In genomic region chr14:104734991-104735779, GRCh38 we compare ENCODE assay signal across 1 cellular context.
A peak's percentile ranks its signal among the peaks of the same experiment; 100 is the strongest.
TF ChIP-seq lines count a peak whose summit lies in the region.

No MANE protein-coding gene starts in this region.

TF ChIP-seq in HepG2, 621 proteins besides CTCF, POLR2A, EP300 and RAD21 (continued from another document and continues in another):
- TF ChIP-seq, protein P1, sequence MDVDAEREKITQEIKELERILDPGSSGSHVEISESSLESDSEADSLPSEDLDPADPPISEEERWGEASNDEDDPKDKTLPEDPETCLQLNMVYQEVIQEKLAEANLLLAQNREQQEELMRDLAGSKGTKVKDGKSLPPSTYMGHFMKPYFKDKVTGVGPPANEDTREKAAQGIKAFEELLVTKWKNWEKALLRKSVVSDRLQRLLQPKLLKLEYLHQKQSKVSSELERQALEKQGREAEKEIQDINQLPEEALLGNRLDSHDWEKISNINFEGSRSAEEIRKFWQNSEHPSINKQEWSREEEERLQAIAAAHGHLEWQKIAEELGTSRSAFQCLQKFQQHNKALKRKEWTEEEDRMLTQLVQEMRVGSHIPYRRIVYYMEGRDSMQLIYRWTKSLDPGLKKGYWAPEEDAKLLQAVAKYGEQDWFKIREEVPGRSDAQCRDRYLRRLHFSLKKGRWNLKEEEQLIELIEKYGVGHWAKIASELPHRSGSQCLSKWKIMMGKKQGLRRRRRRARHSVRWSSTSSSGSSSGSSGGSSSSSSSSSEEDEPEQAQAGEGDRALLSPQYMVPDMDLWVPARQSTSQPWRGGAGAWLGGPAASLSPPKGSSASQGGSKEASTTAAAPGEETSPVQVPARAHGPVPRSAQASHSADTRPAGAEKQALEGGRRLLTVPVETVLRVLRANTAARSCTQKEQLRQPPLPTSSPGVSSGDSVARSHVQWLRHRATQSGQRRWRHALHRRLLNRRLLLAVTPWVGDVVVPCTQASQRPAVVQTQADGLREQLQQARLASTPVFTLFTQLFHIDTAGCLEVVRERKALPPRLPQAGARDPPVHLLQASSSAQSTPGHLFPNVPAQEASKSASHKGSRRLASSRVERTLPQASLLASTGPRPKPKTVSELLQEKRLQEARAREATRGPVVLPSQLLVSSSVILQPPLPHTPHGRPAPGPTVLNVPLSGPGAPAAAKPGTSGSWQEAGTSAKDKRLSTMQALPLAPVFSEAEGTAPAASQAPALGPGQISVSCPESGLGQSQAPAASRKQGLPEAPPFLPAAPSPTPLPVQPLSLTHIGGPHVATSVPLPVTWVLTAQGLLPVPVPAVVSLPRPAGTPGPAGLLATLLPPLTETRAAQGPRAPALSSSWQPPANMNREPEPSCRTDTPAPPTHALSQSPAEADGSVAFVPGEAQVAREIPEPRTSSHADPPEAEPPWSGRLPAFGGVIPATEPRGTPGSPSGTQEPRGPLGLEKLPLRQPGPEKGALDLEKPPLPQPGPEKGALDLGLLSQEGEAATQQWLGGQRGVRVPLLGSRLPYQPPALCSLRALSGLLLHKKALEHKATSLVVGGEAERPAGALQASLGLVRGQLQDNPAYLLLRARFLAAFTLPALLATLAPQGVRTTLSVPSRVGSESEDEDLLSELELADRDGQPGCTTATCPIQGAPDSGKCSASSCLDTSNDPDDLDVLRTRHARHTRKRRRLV (CRISPR knock-in tag; IDR thresholded peaks at IDR 0.05) = no peak
- TF ChIP-seq HOXA7 (CRISPR knock-in tag; IDR thresholded peaks at IDR 0.05) (0 out of 2 replicates have a peak, but pooled peaks have one; percentile 85), MBD4 (IDR thresholded peaks at IDR 0.05; ENCODE audit: borderline replicate concordance, low read length) (no peak), ZNF646 (CRISPR knock-in tag; IDR thresholded peaks at IDR 0.05) (no peak), THYN1 (CRISPR knock-in tag; IDR thresholded peaks at IDR 0.05; ENCODE audit: borderline replicate concordance, low read depth) (no peak), GABPA (IDR thresholded peaks at IDR 0.05; ENCODE audit: low read depth, low read length) (no peak), GABPA (CRISPR knock-in tag; IDR thresholded peaks at IDR 0.05; ENCODE audit: low read depth) (peak; percentile 69), ZNF205 (CRISPR knock-in tag; IDR thresholded peaks at IDR 0.05) (0 out of 2 replicates have a peak, but pooled peaks have one; percentile 26), NFE2L1 (CRISPR knock-in tag; IDR thresholded peaks at IDR 0.05; ENCODE audit: borderline replicate concordance) (no peak), SMARCC2 (IDR thresholded peaks at IDR 0.05) (no peak), ZFX (CRISPR knock-in tag; IDR thresholded peaks at IDR 0.05; ENCODE audit: low read depth) (peak; percentile 94), ZSCAN9 (CRISPR knock-in tag; IDR thresholded peaks at IDR 0.05; ENCODE audit: borderline replicate concordance) (peak; percentile 96; the same call in 1 of the 2 replicates), MZF1 (CRISPR knock-in tag; IDR thresholded peaks at IDR 0.05; ENCODE audit: borderline replicate concordance) (peak; percentile 95), BHLHE40 (IDR thresholded peaks at IDR 0.05; ENCODE audit: low read length) (peak; percentile 87), LCORL (IDR thresholded peaks at IDR 0.05) (no peak), LCORL (CRISPR knock-in tag; IDR thresholded peaks at IDR 0.05) (peak; percentile 62; the same call in 1 of the 2 replicates), NFE2 (CRISPR knock-in tag; IDR thresholded peaks at IDR 0.05) (no peak), NR2C2 (CRISPR knock-in tag; IDR thresholded peaks at IDR 0.05; ENCODE audit: borderline replicate concordance) (no peak; the same call in 1 of the 2 replicates), FIP1L1 (IDR thresholded peaks at IDR 0.05; ENCODE audit: borderline replicate concordance, insufficient read depth, low read depth, low read length) (no peak), ONECUT2 (CRISPR knock-in tag; IDR thresholded peaks at IDR 0.05) (no peak), GMEB2 (CRISPR knock-in tag; IDR thresholded peaks at IDR 0.05; ENCODE audit: low read depth) (no peak), ZNF709 (CRISPR knock-in tag; IDR thresholded peaks at IDR 0.05) (peak; percentile 94; the same call in 1 of the 2 replicates), ZBTB14 (CRISPR knock-in tag; IDR thresholded peaks at IDR 0.05) (no peak), KLF9 (CRISPR knock-in tag; IDR thresholded peaks at IDR 0.05; ENCODE audit: low read depth) (0 out of 2 replicates have a peak, but pooled peaks have one; percentile 37), ZNF143 (CRISPR knock-in tag; IDR thresholded peaks at IDR 0.05) (peak; percentile 10; the same call in 1 of the 2 replicates), HIVEP1 (CRISPR knock-in tag; IDR thresholded peaks at IDR 0.05) (0 out of 2 replicates have a peak, but pooled peaks have one; percentile 41)
- TF ChIP-seq, protein P2, sequence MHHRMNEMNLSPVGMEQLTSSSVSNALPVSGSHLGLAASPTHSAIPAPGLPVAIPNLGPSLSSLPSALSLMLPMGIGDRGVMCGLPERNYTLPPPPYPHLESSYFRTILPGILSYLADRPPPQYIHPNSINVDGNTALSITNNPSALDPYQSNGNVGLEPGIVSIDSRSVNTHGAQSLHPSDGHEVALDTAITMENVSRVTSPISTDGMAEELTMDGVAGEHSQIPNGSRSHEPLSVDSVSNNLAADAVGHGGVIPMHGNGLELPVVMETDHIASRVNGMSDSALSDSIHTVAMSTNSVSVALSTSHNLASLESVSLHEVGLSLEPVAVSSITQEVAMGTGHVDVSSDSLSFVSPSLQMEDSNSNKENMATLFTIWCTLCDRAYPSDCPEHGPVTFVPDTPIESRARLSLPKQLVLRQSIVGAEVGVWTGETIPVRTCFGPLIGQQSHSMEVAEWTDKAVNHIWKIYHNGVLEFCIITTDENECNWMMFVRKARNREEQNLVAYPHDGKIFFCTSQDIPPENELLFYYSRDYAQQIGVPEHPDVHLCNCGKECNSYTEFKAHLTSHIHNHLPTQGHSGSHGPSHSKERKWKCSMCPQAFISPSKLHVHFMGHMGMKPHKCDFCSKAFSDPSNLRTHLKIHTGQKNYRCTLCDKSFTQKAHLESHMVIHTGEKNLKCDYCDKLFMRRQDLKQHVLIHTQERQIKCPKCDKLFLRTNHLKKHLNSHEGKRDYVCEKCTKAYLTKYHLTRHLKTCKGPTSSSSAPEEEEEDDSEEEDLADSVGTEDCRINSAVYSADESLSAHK (CRISPR knock-in tag; IDR thresholded peaks at IDR 0.05; ENCODE audit: borderline replicate concordance) = no peak
- TF ChIP-seq, protein P3, sequence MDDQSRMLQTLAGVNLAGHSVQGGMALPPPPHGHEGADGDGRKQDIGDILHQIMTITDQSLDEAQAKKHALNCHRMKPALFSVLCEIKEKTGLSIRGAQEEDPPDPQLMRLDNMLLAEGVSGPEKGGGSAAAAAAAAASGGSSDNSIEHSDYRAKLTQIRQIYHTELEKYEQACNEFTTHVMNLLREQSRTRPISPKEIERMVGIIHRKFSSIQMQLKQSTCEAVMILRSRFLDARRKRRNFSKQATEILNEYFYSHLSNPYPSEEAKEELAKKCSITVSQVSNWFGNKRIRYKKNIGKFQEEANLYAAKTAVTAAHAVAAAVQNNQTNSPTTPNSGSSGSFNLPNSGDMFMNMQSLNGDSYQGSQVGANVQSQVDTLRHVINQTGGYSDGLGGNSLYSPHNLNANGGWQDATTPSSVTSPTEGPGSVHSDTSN (CRISPR knock-in tag; IDR thresholded peaks at IDR 0.05; ENCODE audit: borderline replicate concordance) = no peak
- TF ChIP-seq, protein P4, sequence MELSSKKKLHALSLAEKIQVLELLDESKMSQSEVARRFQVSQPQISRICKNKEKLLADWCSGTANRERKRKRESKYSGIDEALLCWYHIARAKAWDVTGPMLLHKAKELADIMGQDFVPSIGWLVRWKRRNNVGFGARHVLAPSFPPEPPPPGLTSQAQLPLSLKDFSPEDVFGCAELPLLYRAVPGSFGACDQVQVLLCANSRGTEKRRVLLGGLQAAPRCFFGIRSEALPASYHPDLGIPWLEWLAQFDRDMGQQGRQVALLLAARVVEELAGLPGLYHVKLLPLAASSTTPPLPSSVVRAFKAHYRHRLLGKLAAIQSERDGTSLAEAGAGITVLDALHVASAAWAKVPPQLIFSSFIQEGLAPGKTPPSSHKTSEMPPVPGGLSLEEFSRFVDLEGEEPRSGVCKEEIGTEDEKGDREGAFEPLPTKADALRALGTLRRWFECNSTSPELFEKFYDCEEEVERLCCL (CRISPR knock-in tag; IDR thresholded peaks at IDR 0.05; ENCODE audit: borderline replicate concordance) = no peak; the same call in 1 of the 2 replicates
- TF ChIP-seq, protein P5, sequence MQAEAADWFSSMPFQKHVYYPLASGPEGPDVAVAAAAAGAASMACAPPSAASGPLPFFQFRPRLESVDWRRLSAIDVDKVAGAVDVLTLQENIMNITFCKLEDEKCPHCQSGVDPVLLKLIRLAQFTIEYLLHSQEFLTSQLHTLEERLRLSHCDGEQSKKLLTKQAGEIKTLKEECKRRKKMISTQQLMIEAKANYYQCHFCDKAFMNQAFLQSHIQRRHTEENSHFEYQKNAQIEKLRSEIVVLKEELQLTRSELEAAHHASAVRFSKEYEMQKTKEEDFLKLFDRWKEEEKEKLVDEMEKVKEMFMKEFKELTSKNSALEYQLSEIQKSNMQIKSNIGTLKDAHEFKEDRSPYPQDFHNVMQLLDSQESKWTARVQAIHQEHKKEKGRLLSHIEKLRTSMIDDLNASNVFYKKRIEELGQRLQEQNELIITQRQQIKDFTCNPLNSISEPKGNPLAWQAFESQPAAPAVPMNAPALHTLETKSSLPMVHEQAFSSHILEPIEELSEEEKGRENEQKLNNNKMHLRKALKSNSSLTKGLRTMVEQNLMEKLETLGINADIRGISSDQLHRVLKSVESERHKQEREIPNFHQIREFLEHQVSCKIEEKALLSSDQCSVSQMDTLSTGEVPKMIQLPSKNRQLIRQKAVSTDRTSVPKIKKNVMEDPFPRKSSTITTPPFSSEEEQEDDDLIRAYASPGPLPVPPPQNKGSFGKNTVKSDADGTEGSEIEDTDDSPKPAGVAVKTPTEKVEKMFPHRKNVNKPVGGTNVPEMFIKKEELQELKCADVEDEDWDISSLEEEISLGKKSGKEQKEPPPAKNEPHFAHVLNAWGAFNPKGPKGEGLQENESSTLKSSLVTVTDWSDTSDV (CRISPR knock-in tag; IDR thresholded peaks at IDR 0.05) = peak; percentile 77; the same call in 1 of the 2 replicates
